8 cellular contexts compared by ENCODE assay signal in the genomic region with DNA sequence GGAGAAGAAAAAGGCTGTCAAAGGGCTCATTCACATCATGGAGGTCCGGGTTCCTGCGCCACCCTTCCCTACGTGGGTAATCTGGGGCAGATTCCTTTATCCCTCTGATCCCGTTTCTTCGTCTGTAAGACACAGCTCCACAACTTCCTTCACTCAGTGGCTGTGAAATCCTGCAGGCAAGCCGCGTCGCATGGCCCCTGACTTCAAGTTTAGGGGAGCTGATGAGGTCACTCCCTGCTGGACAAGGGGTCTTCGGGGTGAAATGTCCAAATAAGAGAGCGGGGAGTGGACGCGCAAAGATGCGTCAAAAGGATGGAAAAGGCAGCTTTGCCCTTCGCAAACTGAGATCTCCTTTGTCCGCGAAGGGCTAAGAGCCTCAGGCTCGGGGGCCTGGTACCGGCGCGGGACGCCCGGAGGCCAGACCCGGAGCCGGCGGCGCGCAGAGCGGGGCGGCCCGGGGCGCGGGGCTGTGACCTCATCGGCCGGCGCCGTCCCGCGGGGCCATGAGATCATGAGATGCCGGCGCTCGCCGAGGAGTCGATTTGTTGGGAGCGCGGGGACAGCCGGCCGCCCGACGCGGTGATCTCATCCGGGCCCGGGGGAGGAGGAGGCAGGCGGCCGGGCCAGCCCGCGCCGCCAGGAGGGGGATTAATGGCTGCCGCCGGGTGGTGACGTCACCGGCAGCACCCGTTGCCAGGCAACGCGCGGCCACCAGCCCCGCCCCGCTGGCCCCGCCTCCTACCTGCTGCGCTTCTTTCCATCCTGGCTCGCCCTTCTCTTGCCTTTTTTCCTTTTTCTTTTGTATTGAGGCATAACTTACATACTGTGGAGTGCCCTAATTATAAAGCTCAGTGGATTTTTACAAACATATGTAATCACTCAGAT.
A peak's percentile ranks its signal among the peaks of the same experiment; 100 is the strongest.
DNase-seq lines count a peak whose midpoint lies in the region; TF ChIP-seq lines count a peak whose summit lies in the region.

No MANE protein-coding gene starts in this region.

- H3K36me3 Mint-ChIP-seq in HFFc6 (ENCODE audit: low read depth), result no peaks in the 10 kb centered on the region
- no peaks in the 10 kb centered on the region for H3K36me3 Mint-ChIP-seq in activated naive CD8-positive, alpha-beta T cell
- no peaks in the 10 kb centered on the region for H3K36me3 Mint-ChIP-seq in osteocyte (ENCODE audit: unreplicated experiment)

- peak overlapping the region; percentile 82 for H3K4me2 ChIP-seq in SK-N-SH

- H3K4me1 Mint-ChIP-seq in HFFc6 (ENCODE audit: low read depth) (peaks cover 13% of the 10 kb centered on the region), osteocyte (ENCODE audit: unreplicated experiment) (peaks cover 8% of the 10 kb centered on the region)
- peaks cover 21% of the 10 kb centered on the region for H3K4me1 Mint-ChIP-seq in activated naive CD8-positive, alpha-beta T cell (ENCODE audit: low read depth)

- POLR2A ChIA-PET in SK-N-SH (lab: Yijun Ruan, JAX), result interaction anchor here (0.9 kb wide), 1 partner anchor 61 kb away, joined by 3 read pairs; no protein-coding TSS in a partner anchor

- peaks cover 3% of the 10 kb centered on the region; the same call in 1 of the 2 replicates for H3K79me2 ChIP-seq in SK-N-SH (ENCODE audit: insufficient read depth)

- H3K36me3 ChIP-seq in GM06990 (ENCODE audit: control insufficient read depth, insufficient read depth, low read length) (no peaks in the 10 kb centered on the region), SK-N-SH (replicated peaks in 1 of 2; ENCODE audit: control insufficient read depth in 1 of 2, insufficient read depth in 2 of 2, low read length in 1 of 2) (no peaks in the 10 kb centered on the region), thymus (ENCODE audit: control insufficient read depth, insufficient read depth) (no peaks in the 10 kb centered on the region)

- H3K27me3 ChIP-seq in GM06990 (replicated peaks; ENCODE audit: control insufficient read depth, insufficient read depth, low read length) (no peaks in the 10 kb centered on the region), SK-N-SH (ENCODE audit: insufficient read depth) (no peaks in the 10 kb centered on the region), thymus (ENCODE audit: control insufficient read depth, insufficient read depth) (no peaks in the 10 kb centered on the region)

- H3K9ac ChIP-seq in SK-N-SH, result peak overlapping the region; percentile 100

- H3K27me3 Mint-ChIP-seq in HFFc6 (ENCODE audit: insufficient read depth) (peaks cover 8% of the 10 kb centered on the region), osteocyte (ENCODE audit: unreplicated experiment) (no peaks in the 10 kb centered on the region)
- no peaks in the 10 kb centered on the region for H3K27me3 Mint-ChIP-seq in activated naive CD8-positive, alpha-beta T cell

- H3K9me3 ChIP-seq in SK-N-SH (no peaks in the 10 kb centered on the region), thymus (ENCODE audit: control insufficient read depth) (no peaks in the 10 kb centered on the region)

- peaks cover 14% of the 10 kb centered on the region for H3F3A ChIP-seq in SK-N-SH (replicated peaks; ENCODE audit: insufficient read depth)

- peak overlapping the region; percentile 99 for H2AFZ ChIP-seq in SK-N-SH (ENCODE audit: low read depth)

- H3K4me3 Mint-ChIP-seq in HFFc6 (peak overlapping the region; percentile 94), osteocyte (ENCODE audit: unreplicated experiment) (peak overlapping the region; percentile 89)
- peak overlapping the region; percentile 94 for H3K4me3 Mint-ChIP-seq in activated naive CD8-positive, alpha-beta T cell

- H3K27ac ChIP-seq in SK-N-SH (ENCODE audit: low read depth in 2 of 2, low read length in 1 of 2), result peak overlapping the region; percentile 92 to 95
- H3K27ac ChIP-seq in thymus (ENCODE audit: low read depth), result peak overlapping the region; percentile 85

- WGBS in SK-N-SH (ENCODE audit: low lambda C conversion rate), result 5% methylated on average over 30 of the region's 70 CpGs
- WGBS in thymus, result under 1% methylated on average over 70 of the region's 70 CpGs

- CTCF ChIA-PET in SK-N-SH (lab: Yijun Ruan, JAX), result no interaction called here

- TF ChIP-seq POLR2A in NB4 (IDR thresholded peaks at IDR 0.05; ENCODE audit: extremely low read depth, insufficient read length), result peak; percentile 81

- intact Hi-C loops in head of caudate nucleus (cut with DNase I), result loop anchor here (5.0 kb wide), 1 partner anchor 82 kb away; a partner anchor contains a TSS

- H3K9me3 Mint-ChIP-seq in HFFc6 (no peaks in the 10 kb centered on the region), osteocyte (ENCODE audit: unreplicated experiment) (peaks cover 3% of the 10 kb centered on the region)
- no peaks in the 10 kb centered on the region for H3K9me3 Mint-ChIP-seq in activated naive CD8-positive, alpha-beta T cell (ENCODE audit: low read depth)

- TF ChIP-seq EP300 in SK-N-SH (IDR thresholded peaks at IDR 0.05; ENCODE audit: borderline replicate concordance in 1 of 2, low read depth in 1 of 2, low read length in 1 of 2), result no peak

- no peaks in the 10 kb centered on the region for H3K9me2 ChIP-seq in SK-N-SH

- H3K4me3 ChIP-seq in GM06990 (replicated peaks; ENCODE audit: low read depth, low read length) (peak overlapping the region; percentile 88), NB4 (ENCODE audit: low read depth, low read length) (peak overlapping the region; percentile 92), SK-N-SH (ENCODE audit: low read depth in 2 of 2, low read length in 1 of 2) (peak overlapping the region; percentile 70 to 98), thymus (ENCODE audit: low read length) (peak overlapping the region; percentile 62)

- no peaks in the 10 kb centered on the region for H4K20me1 ChIP-seq in SK-N-SH (ENCODE audit: insufficient read depth)

- no peak for TF ChIP-seq RAD21 in SK-N-SH (IDR thresholded peaks at IDR 0.05; ENCODE audit: low read length)

- TF ChIP-seq CTCF in GM06990 (IDR thresholded peaks at IDR 0.05; ENCODE audit: insufficient read depth, low read length, poor library complexity, severe bottlenecking) (no peak), HFFc6 (IDR thresholded peaks at IDR 0.05) (no peak), NB4 (IDR thresholded peaks at IDR 0.05; ENCODE audit: low read depth, low read length) (no peak), SK-N-SH (IDR thresholded peaks at IDR 0.05) (no peak), osteocyte (IDR thresholded peaks at IDR 0.05) (no peak)

- DNase-seq in GM06990 (ENCODE audit: extremely low read depth, insufficient read length) (peak; percentile 90), HFFc6 (peak; percentile 91), NB4 (ENCODE audit: low read depth) (peak; percentile 97), SK-N-SH (peak; percentile 99), head of caudate nucleus (peak; percentile 74 to 97 (median 93)), osteocyte (ENCODE audit: extremely low spot score, unreplicated experiment) (peak; percentile 96)

- H3K27ac Mint-ChIP-seq in HFFc6 (peak overlapping the region; percentile 98), osteocyte (ENCODE audit: unreplicated experiment) (peak overlapping the region; percentile 96)
- peak overlapping the region; percentile 97 for H3K27ac Mint-ChIP-seq in activated naive CD8-positive, alpha-beta T cell

- H3K4me1 ChIP-seq in SK-N-SH (ENCODE audit: control insufficient read depth in 1 of 2, insufficient read depth in 2 of 2, low read depth in 1 of 2, low read length in 1 of 2) (peaks cover 4 to 8% of the 10 kb centered on the region in 2 experiments; a peak in 2 of 4 replicates), thymus (ENCODE audit: control insufficient read depth, insufficient read depth, low read length) (peaks cover 24% of the 10 kb centered on the region)

TF ChIP-seq in SK-N-SH, 30 proteins besides CTCF, POLR2A, EP300 and RAD21 (continues in another document):
- TF ChIP-seq TCF12 (IDR thresholded peaks at IDR 0.05), result no peak; the same call in 1 of the 2 replicates
- peak; percentile 87 for TF ChIP-seq POLR2AphosphoS5 (IDR thresholded peaks at IDR 0.05; ENCODE audit: low read depth, low read length)
- TF ChIP-seq, protein P1, sequence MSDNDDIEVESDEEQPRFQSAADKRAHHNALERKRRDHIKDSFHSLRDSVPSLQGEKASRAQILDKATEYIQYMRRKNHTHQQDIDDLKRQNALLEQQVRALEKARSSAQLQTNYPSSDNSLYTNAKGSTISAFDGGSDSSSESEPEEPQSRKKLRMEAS (IDR thresholded peaks at IDR 0.05; ENCODE audit: low read depth), result peak; percentile 46; the same call in 1 of the 2 replicates
- no peak for TF ChIP-seq JUND (IDR thresholded peaks at IDR 0.05)
- TF ChIP-seq RXRA (IDR thresholded peaks at IDR 0.05; ENCODE audit: borderline replicate concordance, low read depth), result no peak
- TF ChIP-seq GATA2 (CRISPR knock-in tag; IDR thresholded peaks at IDR 0.05), result no peak
- TF ChIP-seq EZH2phosphoT487 (IDR thresholded peaks at IDR 0.05; ENCODE audit: borderline replicate concordance, low read depth), result no peak
- peak; percentile 59; the same call in 1 of the 2 replicates for TF ChIP-seq SIN3A (IDR thresholded peaks at IDR 0.05; ENCODE audit: borderline replicate concordance, low read depth, low read length)
- TF ChIP-seq RFX5 (IDR thresholded peaks at IDR 0.05; ENCODE audit: low read length), result peak; percentile 43; the same call in 1 of the 2 replicates
- TF ChIP-seq, protein P2, sequence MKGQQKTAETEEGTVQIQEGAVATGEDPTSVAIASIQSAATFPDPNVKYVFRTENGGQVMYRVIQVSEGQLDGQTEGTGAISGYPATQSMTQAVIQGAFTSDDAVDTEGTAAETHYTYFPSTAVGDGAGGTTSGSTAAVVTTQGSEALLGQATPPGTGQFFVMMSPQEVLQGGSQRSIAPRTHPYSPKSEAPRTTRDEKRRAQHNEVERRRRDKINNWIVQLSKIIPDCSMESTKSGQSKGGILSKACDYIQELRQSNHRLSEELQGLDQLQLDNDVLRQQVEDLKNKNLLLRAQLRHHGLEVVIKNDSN (IDR thresholded peaks at IDR 0.05; ENCODE audit: borderline replicate concordance, low read depth), result peak; percentile 25; the same call in 1 of the 2 replicates
- TF ChIP-seq YY1 (IDR thresholded peaks at IDR 0.05; ENCODE audit: low read depth), result peak; percentile 89
- TF ChIP-seq TAF1 (IDR thresholded peaks at IDR 0.05; ENCODE audit: borderline replicate concordance, low read depth, low read length), result peak; percentile 59; the same call in 1 of the 2 replicates
- TF ChIP-seq FOXM1 (IDR thresholded peaks at IDR 0.05; ENCODE audit: low read depth), result no peak
- 0 out of 2 replicates have a peak, but pooled peaks have one; percentile 42 for TF ChIP-seq MXI1 (IDR thresholded peaks at IDR 0.05; ENCODE audit: low read depth, low read length)
- TF ChIP-seq TEAD4 (IDR thresholded peaks at IDR 0.05; ENCODE audit: borderline replicate concordance, insufficient read depth), result no peak

Comparison
In these comparisons a context has a peak if more than half of its experiments do, and no peak if none do; other contexts are left out.
1. Peak in every context shown above with its lines: DNase-seq, H3K4me3 ChIP-seq and H3K27ac ChIP-seq.